Comparison of ENCODE assay signal across 2 cellular contexts in genomic region chr14:104678346-104678745, GRCh38.
TF ChIP-seq lines count a peak whose summit lies in the region.

No MANE protein-coding gene starts in this region.

TF ChIP-seq in HEK293, 187 proteins besides CTCF, POLR2A, EP300 and RAD21 (continues in another document):
- no peak for TF ChIP-seq PRDM4 (tag by site-specific recombination; IDR thresholded peaks at IDR 0.05)
- TF ChIP-seq REST (tag by site-specific recombination; IDR thresholded peaks at IDR 0.05), result no peak
- TF ChIP-seq ZNF324 (tag by site-specific recombination; IDR thresholded peaks at IDR 0.05), result no peak
- no peak for TF ChIP-seq ZNF639 (tag by site-specific recombination; IDR thresholded peaks at IDR 0.05)
- TF ChIP-seq PATZ1 (tag by site-specific recombination; IDR thresholded peaks at IDR 0.05), result no peak
- TF ChIP-seq INSM2 (tag by site-specific recombination; IDR thresholded peaks at IDR 0.05), result no peak
- TF ChIP-seq SP3 (tag by site-specific recombination; IDR thresholded peaks at IDR 0.05), result no peak
- TF ChIP-seq WT1 (tag by site-specific recombination; IDR thresholded peaks at IDR 0.05), result peak; percentile 68
- no peak for TF ChIP-seq ZNF132 (tag by site-specific recombination; IDR thresholded peaks at IDR 0.05; ENCODE audit: borderline replicate concordance)

TF ChIP-seq in SK-N-SH, 30 proteins besides CTCF, POLR2A, EP300 and RAD21 (continued from another document):
- TF ChIP-seq USF2 (IDR thresholded peaks at IDR 0.05; ENCODE audit: borderline replicate concordance, low read depth, low read length), result no peak
- TF ChIP-seq CHD2 (IDR thresholded peaks at IDR 0.05; ENCODE audit: low read length, partially characterized antibody), result no peak
